Comparison of ENCODE assay signal across 8 cellular contexts in the genomic region with DNA sequence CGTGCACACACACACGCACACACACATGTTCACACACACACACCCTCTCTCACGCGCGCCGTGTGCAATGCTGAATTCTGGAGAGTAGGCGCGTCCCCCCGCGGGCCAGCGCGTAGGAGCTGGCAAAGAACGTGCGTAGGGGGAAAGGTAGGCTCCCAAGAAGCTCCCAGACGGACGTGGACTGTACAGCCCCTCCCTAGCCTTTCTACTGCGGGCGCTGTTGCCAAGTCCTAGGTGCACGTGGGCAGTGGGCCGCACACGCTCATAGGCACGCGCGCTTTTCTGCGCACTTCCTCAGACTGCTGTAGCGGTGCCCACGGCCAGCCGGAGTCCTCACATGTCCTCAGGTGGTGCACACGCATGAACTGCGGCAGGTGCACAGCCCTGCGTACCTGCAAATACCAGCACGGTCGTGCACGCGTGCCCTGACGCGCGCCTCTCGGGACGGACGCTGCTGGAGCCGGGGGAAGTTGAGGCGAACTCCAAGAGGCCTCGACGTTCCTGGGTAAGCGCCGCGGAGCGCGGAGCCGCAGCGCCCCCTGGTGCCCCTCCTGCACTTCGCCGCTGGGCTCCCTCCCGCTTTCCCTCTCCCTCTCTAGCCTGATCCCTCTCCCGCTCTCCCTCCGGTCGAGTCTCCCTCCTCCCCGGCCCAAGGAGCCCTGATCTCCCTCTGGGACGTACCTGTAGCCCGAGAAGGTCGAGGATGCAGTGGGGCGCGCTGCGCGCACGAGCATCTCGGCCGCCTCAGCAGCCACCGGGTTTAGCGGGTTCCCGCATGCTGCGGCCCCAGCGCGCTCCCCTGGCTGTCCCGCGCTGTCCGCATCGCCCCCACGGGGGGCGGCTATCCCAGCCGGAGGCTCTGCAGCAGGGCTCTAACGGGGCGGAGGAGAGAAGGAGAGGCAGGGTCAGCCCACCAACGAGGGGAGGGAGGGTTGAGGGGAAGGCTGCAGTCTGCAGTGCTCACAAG. TPM values are rescaled to one million over a fixed set of nuclear protein-coding genes. Genes with fewer than 3 reads are reported as not detected.
A peak's percentile ranks its signal among the peaks of the same experiment; 100 is the strongest.
DNase-seq lines count a peak whose midpoint lies in the region; ATAC-seq, FAIRE-seq and TF ChIP-seq lines count a peak whose summit lies in the region.

No MANE protein-coding gene starts in this region.

- H3K27me3 ChIP-seq in K562 (ENCODE audit: control insufficient read depth in 2 of 2, insufficient read depth in 2 of 2, low read length in 2 of 2) (peaks cover 0 to 16% of the 10 kb centered on the region in 2 experiments; a peak in 3 of 5 replicates), iPS DF 6.9 (ENCODE audit: control insufficient read depth, insufficient read depth, low read length) (peaks cover 25% of the 10 kb centered on the region; the same call in 1 of the 2 replicates)

- CTCF ChIA-PET in K562 (lab: Yijun Ruan, JAX; ENCODE audit: low intra/inter-chr PET ratio): interaction anchor here (0.6 to 1.8 kb wide), 4 partner anchors 884 to 1030 kb away, joined by 3 to 7 read pairs (median 6); no protein-coding TSS in a partner anchor

- POLR2A ChIA-PET in K562 (lab: Yijun Ruan, JAX): interaction anchor here (1.6 kb wide), 1 partner anchor 12 kb away, joined by 3 read pairs; no protein-coding TSS in a partner anchor

- peak; percentile 68 to 88 for TF ChIP-seq RAD21 in K562 (CRISPR knock-in tag; conservative IDR thresholded peaks at IDR 0.05 in 1 of 2, IDR thresholded peaks at IDR 0.05 in 1 of 2)

- H3K4me2 ChIP-seq in K562 (ENCODE audit: insufficient read depth, low read length): no peak overlapping the region; the same call in 1 of the 2 replicates

- H3K4me1 ChIP-seq in K562 (replicated peaks in 1 of 2; ENCODE audit: control insufficient read depth in 2 of 2, insufficient read depth in 2 of 2, low read length in 2 of 2): peaks cover 0 to 28% of the 10 kb centered on the region in 2 experiments; a peak in 2 of 5 replicates
- peaks cover 1% of the 10 kb centered on the region; the same call in 1 of the 2 replicates for H3K4me1 ChIP-seq in iPS DF 6.9 (ENCODE audit: control insufficient read depth, insufficient read depth, low read length)

- DNase-seq in EH (ENCODE audit: low read depth) (peak; percentile 62), GOT3 (lab: John Stamatoyannopoulos, UW) (peak; percentile 61), NOMO-1 treated with DMSO at 0.1 percent for 48 hours (lab: John Stamatoyannopoulos, UW; ENCODE audit: unreplicated experiment) (peak; percentile 6), K562 (ENCODE audit: extremely low read depth in 1 of 4, low spot score in 3 of 4) (peak; percentile 60 to 78 (median 74)), iPS DF 6.9 (ENCODE audit: low read depth, low spot score) (peak; percentile 66), renal cortical epithelial cell (ENCODE audit: low read depth) (peak; percentile 2), NCI-H2081 (lab: John Stamatoyannopoulos, UW) (no peak)

- in situ Hi-C loops in K562 (cut with MboI): loop anchor here (10.0 kb wide), 1 partner anchor 917 kb away; no protein-coding TSS in a partner anchor

- H3K9me3 ChIP-seq in K562 (replicated peaks; ENCODE audit: control insufficient read depth, insufficient read depth, low read depth, low read length): no peaks in the 10 kb centered on the region
- no peaks in the 10 kb centered on the region for H3K9me3 ChIP-seq in iPS DF 6.9 (ENCODE audit: control insufficient read depth, insufficient read depth, low read length)

- H3K9ac ChIP-seq in K562 (ENCODE audit: insufficient read depth in 1 of 2, low read depth in 2 of 2, low read length in 2 of 2): peak overlapping the region in 1 of 2 experiments; percentile 64; a peak in 1 of 4 replicates

- intact Hi-C loops in K562 (cut with micrococcal nuclease): loop anchor here (10.0 kb wide), 2 partner anchors 887 to 917 kb away; no protein-coding TSS in a partner anchor

- H3K27ac ChIP-seq in K562 (ENCODE audit: extremely low read depth, low read depth, low read length): no peak overlapping the region
- no peak overlapping the region for H3K27ac ChIP-seq in iPS DF 6.9 (ENCODE audit: low read length)

- FAIRE-seq in K562 (lab: Jason Lieb, UNC): peak; percentile 49

- WGBS in K562 (ENCODE audit: insufficient coverage, low coverage, missing lambda C conversion rate): 12% methylated on average over 59 of the region's 85 CpGs
- no CpG with 5 or more reads among the region's 85 CpGs for WGBS in iPS DF 6.9 (ENCODE audit: insufficient coverage, insufficient read length)

- H3K4me3 ChIP-seq in K562 (no peak overlapping the region), iPS DF 6.9 (ENCODE audit: low read length) (peak overlapping the region; percentile 65; the same call in 1 of the 2 replicates)

- no peaks in the 10 kb centered on the region for H3K79me2 ChIP-seq in K562 (ENCODE audit: control insufficient read depth, insufficient read depth, low read length)

- BruUV-seq in K562 (replicated peaks; lab: Mats Ljungman, UMichigan): no TSS peak

- no peaks in the 10 kb centered on the region for H3K9me1 ChIP-seq in K562 (ENCODE audit: control insufficient read depth, insufficient read depth, low read length)

- H2AFZ ChIP-seq in K562 (ENCODE audit: low read depth, low read length): no peak overlapping the region

- H3K36me3 ChIP-seq in K562 (ENCODE audit: control insufficient read depth, insufficient read depth, low read length): no peaks in the 10 kb centered on the region
- no peaks in the 10 kb centered on the region for H3K36me3 ChIP-seq in iPS DF 6.9 (ENCODE audit: control insufficient read depth, insufficient read depth, low read length)

- H4K20me1 ChIP-seq in K562 (replicated peaks; ENCODE audit: control insufficient read depth, insufficient read depth, low read length): no peaks in the 10 kb centered on the region

- TF ChIP-seq CTCF in K562 (IDR thresholded peaks at IDR 0.05 in 2 of 3, conservative IDR thresholded peaks at IDR 0.05 in 1 of 3; ENCODE audit: insufficient read depth in 2 of 3, low read depth in 1 of 3, low read length in 3 of 3): peak; percentile 84 to 87 (median 86)

- no peak for TF ChIP-seq EP300 in K562 (IDR thresholded peaks at IDR 0.05; ENCODE audit: low read length)

- no peak for TF ChIP-seq POLR2A in K562 (conservative IDR thresholded peaks at IDR 0.05)

- peak; percentile 95 for ATAC-seq in K562
- no peak for ATAC-seq in GM18502 (IDR thresholded peaks at IDR 0.05; ENCODE audit: poor library complexity, unreplicated experiment)

TF ChIP-seq in K562, 482 proteins besides CTCF, POLR2A, EP300 and RAD21 (continues in another document):
- TF ChIP-seq NFE2 (IDR thresholded peaks at IDR 0.05; ENCODE audit: low read depth) (no peak), ZNF263 (CRISPR knock-in tag; IDR thresholded peaks at IDR 0.05; ENCODE audit: borderline replicate concordance) (peak; percentile 84), BHLHE40 (IDR thresholded peaks at IDR 0.05; ENCODE audit: low read length) (peak; percentile 51; the same call in 1 of the 2 replicates), MAFF (IDR thresholded peaks at IDR 0.05; ENCODE audit: low read length) (no peak), ZFP30 (CRISPR knock-in tag; IDR thresholded peaks at IDR 0.05; ENCODE audit: borderline replicate concordance) (no peak), PYGO2 (tag; IDR thresholded peaks at IDR 0.05) (no peak), BCOR (IDR thresholded peaks at IDR 0.05) (no peak)
- TF ChIP-seq, protein P1, sequence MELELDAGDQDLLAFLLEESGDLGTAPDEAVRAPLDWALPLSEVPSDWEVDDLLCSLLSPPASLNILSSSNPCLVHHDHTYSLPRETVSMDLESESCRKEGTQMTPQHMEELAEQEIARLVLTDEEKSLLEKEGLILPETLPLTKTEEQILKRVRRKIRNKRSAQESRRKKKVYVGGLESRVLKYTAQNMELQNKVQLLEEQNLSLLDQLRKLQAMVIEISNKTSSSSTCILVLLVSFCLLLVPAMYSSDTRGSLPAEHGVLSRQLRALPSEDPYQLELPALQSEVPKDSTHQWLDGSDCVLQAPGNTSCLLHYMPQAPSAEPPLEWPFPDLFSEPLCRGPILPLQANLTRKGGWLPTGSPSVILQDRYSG (tag; conservative IDR thresholded peaks at IDR 0.05; ENCODE audit: low read depth): no peak
- TF ChIP-seq, protein P2, sequence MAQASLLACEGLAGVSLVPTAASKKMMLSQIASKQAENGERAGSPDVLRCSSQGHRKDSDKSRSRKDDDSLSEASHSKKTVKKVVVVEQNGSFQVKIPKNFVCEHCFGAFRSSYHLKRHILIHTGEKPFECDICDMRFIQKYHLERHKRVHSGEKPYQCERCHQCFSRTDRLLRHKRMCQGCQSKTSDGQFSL (CRISPR knock-in tag; IDR thresholded peaks at IDR 0.05): no peak
- TF ChIP-seq, protein P2 (tag; IDR thresholded peaks at IDR 0.05): no peak

RNA-seq across cellular contexts. Expression of a gene that starts 0.7 kb away (rescaled TPM):
- total RNA-seq in K562 (2011; cell fraction: chromatin; rRNA removed; ENCODE audit: low replicate concordance): not detected in 2 replicates
- not detected in 2 replicates for total RNA-seq in K562 (2011; cell fraction: nucleolus; rRNA removed)
- under 0.01 TPM in 1 of 2 replicates, not detected in the other for total RNA-seq in K562 (2011; cell fraction: nucleoplasm; rRNA removed)
- total RNA-seq in K562 (2014; rRNA removed) (not detected in 2 replicates), K562 (2014; rRNA removed; fragmentation: Illumina TruSeq; extraction: Trizol) (not detected in 2 replicates), K562 (2015; rRNA removed; fragmentation: Illumina TruSeq; extraction: Trizol) (not detected in 2 replicates), K562 (2021) (not detected in 2 replicates), renal cortical epithelial cell (0.15 and 0.87 TPM in 2 replicates)
- polyA plus RNA-seq in K562 (2011; rRNA removed) (not detected in 2 replicates), K562 (2014; fragmentation: Illumina TruSeq; extraction: Trizol) (not detected in 2 replicates), K562 (2014; fragmentation: Nextera tagmentation; extraction: Ambion mirVana) (not detected), K562 (2014; rRNA removed) (not detected in 2 replicates)
- polyA plus RNA-seq in K562 (2011; cell fraction: cytosol; rRNA removed): not detected in 2 replicates
- polyA plus RNA-seq in K562 (2011; cell fraction: nucleus; rRNA removed): not detected in 2 replicates
- polyA plus RNA-seq in K562 (2012): 0.01 and 0.08 TPM in 2 replicates
- polyA minus RNA-seq in K562 (2011; rRNA and poly(A)+ RNA removed): 0.28 TPM in 1 of 2 replicates, not detected in the other
- polyA minus RNA-seq in K562 (2011; cell fraction: cytosol; rRNA and poly(A)+ RNA removed): not detected in 2 replicates
- polyA minus RNA-seq in K562 (2011; cell fraction: nucleus; rRNA and poly(A)+ RNA removed): not detected in 2 replicates

Comparison
In these comparisons a context has a peak if more than half of its experiments do, and no peak if none do; other contexts are left out.
1. DNase-seq: peak in EH (single experiment), GOT3 (single experiment), NOMO-1 treated with DMSO at 0.1 percent for 48 hours (single experiment), K562 (4 of 4), iPS DF 6.9 (single experiment) and renal cortical epithelial cell (single experiment); none in NCI-H2081 (0 of 2).